ENCODE assay signal across 18 cellular contexts in genomic region chr15:53102483-53102882, GRCh38.
DNase-seq lines count a peak whose midpoint lies in the region; ATAC-seq and TF ChIP-seq lines count a peak whose summit lies in the region.
"Had no signal": no experiment of that assay in that cellular context is flagged by ENCODE, and none has a peak within 500 bp of the region (broad histone marks: within the 10 kb centered on the region; RNA-seq: fewer than 3 reads in every experiment).

No MANE protein-coding gene starts in this region.

- intact Hi-C loops in body of pancreas (cut with DNase I): no loop called here

- no peak overlapping the region for H3K4me3 Mint-ChIP-seq in stimulated activated effector memory CD8-positive, alpha-beta T cell treated with anti-CD3 and anti-CD28 coated beads, Interleukin-12 subunit alpha, Interleukin-12 subunit beta, amount 100 ng/mL, for 72 hours
- H3K4me3 Mint-ChIP-seq: B cell; CD4-positive, CD25-positive, alpha-beta regulatory T cell; CD8-positive, alpha-beta T cell had no signal

- no peaks in the 10 kb centered on the region for H3K4me1 ChIP-seq in body of pancreas
- H3K4me1 ChIP-seq: BLaER1, Caco-2 had no signal

- no peak for TF ChIP-seq POLR2A in body of pancreas (IDR thresholded peaks at IDR 0.05)

- H3K27me3 ChIP-seq in body of pancreas: no peaks in the 10 kb centered on the region
- H3K27me3 ChIP-seq: BLaER1 had no signal

- TF ChIP-seq CTCF in body of pancreas (IDR thresholded peaks at IDR 0.05): no peak

- ATAC-seq in body of pancreas (peak; percentile 63), GM21825 (IDR thresholded peaks at IDR 0.05; ENCODE audit: unreplicated experiment) (no peak)
- ATAC-seq in stimulated activated effector memory CD8-positive, alpha-beta T cell treated with anti-CD3 and anti-CD28 coated beads, Interleukin-12 subunit alpha, Interleukin-12 subunit beta, amount 100 ng/mL, for 72 hours: no peak
- ATAC-seq: CD8-positive, alpha-beta T cell had no signal

- H3K9me3 ChIP-seq in body of pancreas: no peaks in the 10 kb centered on the region
- H3K9me3 ChIP-seq: Caco-2 had no signal

- H3K4me3 ChIP-seq in body of pancreas: no peak overlapping the region
- H3K4me3 ChIP-seq: BLaER1, GM23248 had no signal

- no peaks in the 10 kb centered on the region for H3K36me3 ChIP-seq in body of pancreas (replicated peaks in 1 of 2; ENCODE audit: insufficient read depth in 1 of 2, low read depth in 2 of 2)
- H3K36me3 ChIP-seq: BLaER1 had no signal

- peaks cover 4% of the 10 kb centered on the region for H3K9me3 Mint-ChIP-seq in stimulated activated effector memory CD8-positive, alpha-beta T cell treated with anti-CD3 and anti-CD28 coated beads, Interleukin-12 subunit alpha, Interleukin-12 subunit beta, amount 100 ng/mL, for 72 hours
- H3K9me3 Mint-ChIP-seq: CD8-positive, alpha-beta T cell had no signal

- H3K36me3 Mint-ChIP-seq in stimulated activated effector memory CD8-positive, alpha-beta T cell treated with anti-CD3 and anti-CD28 coated beads, Interleukin-12 subunit alpha, Interleukin-12 subunit beta, amount 100 ng/mL, for 72 hours: no peaks in the 10 kb centered on the region
- H3K36me3 Mint-ChIP-seq: CD4-positive, CD25-positive, alpha-beta regulatory T cell; CD8-positive, alpha-beta T cell had no signal

- peak; percentile 24 for DNase-seq in DMS79 (lab: John Stamatoyannopoulos, UW)
- DNase-seq in DMS79 treated with DMSO at 0.1 percent for 48 hours (lab: John Stamatoyannopoulos, UW): no peak
- DNase-seq in body of pancreas: no peak
- peak; percentile 21 for DNase-seq in mucosa of gallbladder (ENCODE audit: low spot score)
- no peak for DNase-seq in stimulated activated effector memory CD8-positive, alpha-beta T cell treated with anti-CD3 and anti-CD28 coated beads, Interleukin-12 subunit alpha, Interleukin-12 subunit beta, amount 100 ng/mL, for 72 hours (ENCODE audit: low spot score in 2 of 2)
- DNase-seq: Caco-2; CD4-positive, CD25-positive, alpha-beta regulatory T cell; CD8-positive, alpha-beta T cell; DMS 273 treated with DMSO at 0.1 percent for 48 hours; DND-41; GM23248; H7; HCEC 1CT had no signal

- WGBS in body of pancreas, 2 donors: 54 to 58% methylated on average over 2 of the region's 2 CpGs

- H3K4me1 Mint-ChIP-seq in stimulated activated effector memory CD8-positive, alpha-beta T cell treated with anti-CD3 and anti-CD28 coated beads, Interleukin-12 subunit alpha, Interleukin-12 subunit beta, amount 100 ng/mL, for 72 hours: no peaks in the 10 kb centered on the region
- H3K4me1 Mint-ChIP-seq: B cell; CD4-positive, CD25-positive, alpha-beta regulatory T cell had no signal

- H3K27ac ChIP-seq in body of pancreas: no peak overlapping the region
- H3K27ac ChIP-seq: 22Rv1, BLaER1, C4-2B, GM23248 had no signal

- no peak overlapping the region for H3K27ac Mint-ChIP-seq in stimulated activated effector memory CD8-positive, alpha-beta T cell treated with anti-CD3 and anti-CD28 coated beads, Interleukin-12 subunit alpha, Interleukin-12 subunit beta, amount 100 ng/mL, for 72 hours
- H3K27ac Mint-ChIP-seq: B cell; CD4-positive, CD25-positive, alpha-beta regulatory T cell; CD8-positive, alpha-beta T cell had no signal

Comparison
In these comparisons a context has a peak if more than half of its experiments do, and no peak if none do; other contexts are left out.
1. DNase-seq: peak in DMS79 (single experiment) and mucosa of gallbladder (single experiment); none in DMS79 treated with DMSO at 0.1 percent for 48 hours (single experiment), body of pancreas (0 of 4) and stimulated activated effector memory CD8-positive, alpha-beta T cell treated with anti-CD3 and anti-CD28 coated beads, Interleukin-12 subunit alpha, Interleukin-12 subunit beta, amount 100 ng/mL, for 72 hours (0 of 2).